26 cellular contexts compared by ENCODE assay signal in the genomic region with DNA sequence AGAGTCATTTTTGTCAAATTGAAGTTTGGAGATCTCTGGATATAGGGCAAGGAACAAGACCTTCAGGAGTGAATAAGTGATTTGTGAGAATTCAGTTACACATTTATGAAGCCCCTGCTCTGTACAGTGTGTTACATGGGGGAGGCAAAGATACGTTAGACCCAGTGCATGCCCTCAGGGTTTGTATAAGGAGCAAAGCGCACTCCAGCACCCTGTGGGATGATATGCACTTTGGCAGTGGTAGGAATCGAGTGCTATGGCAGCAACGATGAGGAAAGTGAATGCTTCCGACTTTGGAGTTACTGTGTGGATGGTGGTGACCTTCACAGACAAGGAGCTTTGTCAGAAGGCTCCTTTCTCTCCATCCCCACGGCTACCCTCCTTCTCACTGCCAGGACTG.
"Had no signal": no experiment of that assay in that cellular context is flagged by ENCODE, and none has a peak within 500 bp of the region (broad histone marks: within the 10 kb centered on the region; RNA-seq: fewer than 3 reads in every experiment).

No MANE protein-coding gene starts in this region.

- H3K4me3 ChIP-seq: neural progenitor cell, ovary, psoas muscle, skin epidermis, stomach, thoracic aorta, thyroid gland, tibial nerve, upper lobe of left lung, vagina had no signal

- H3K27me3 ChIP-seq: neural progenitor cell, ovary, stomach, thyroid gland, tibial nerve, upper lobe of left lung, vagina had no signal

- H3K36me3 ChIP-seq: neural progenitor cell, ovary, thoracic aorta, thyroid gland had no signal

- H3K27ac ChIP-seq: neural progenitor cell, ovary, parathyroid adenoma, psoas muscle, skin epidermis, stomach, thoracic aorta, thyroid gland, tibial nerve, upper lobe of left lung, vagina had no signal

- H3K9ac ChIP-seq: neural progenitor cell, parathyroid adenoma had no signal

- DNase-seq: naive thymus-derived CD4-positive, alpha-beta T cell; natural killer cell; occipital lobe; ovary; posterior cingulate gyrus; psoas muscle; right cardiac atrium; stimulated activated CD4-positive, alpha-beta T cell treated with anti-CD3 and anti-CD28 coated beads, Interleukin-15, amount 100 ng/mL, for 24 hours; stimulated activated CD4-positive, alpha-beta T cell treated with anti-CD3 and anti-CD28 coated beads, Interleukin-2, amount 100 ng/mL, for 24 hours; stimulated activated CD4-positive, alpha-beta T cell treated with anti-CD3 and anti-CD28 coated beads, Interleukin-2, amount 100 ng/mL, for 48 hours; stimulated activated CD4-positive, alpha-beta T cell treated with anti-CD3 and anti-CD28 coated beads, Interleukin-4, amount 100 ng/mL, for 24 hours; stimulated activated naive B cell treated with anti-CD40 and anti-IgM and Interleukin-4, amounts not matched to agents 10 μg/mL and 1 μg/mL and 100 μg/mL, for 72 hours; stimulated activated naive CD4-positive, alpha-beta T cell treated with Interleukin-2 at 50 U/mL for 16 hours; stomach; thyroid gland; trophoblast cell; upper lobe of left lung had no signal

- H3K4me2 ChIP-seq: neural progenitor cell had no signal

- H3K9me3 ChIP-seq: ovary, stomach, thoracic aorta, thyroid gland, upper lobe of left lung, vagina had no signal

- H3K79me2 ChIP-seq: parathyroid adenoma had no signal

- H2AFZ ChIP-seq: neural progenitor cell, parathyroid adenoma had no signal

- FAIRE-seq: urothelium cell line had no signal

- ATAC-seq: naive thymus-derived CD4-positive, alpha-beta T cell; natural killer cell; psoas muscle; right cardiac atrium; sciatic nerve; stimulated activated effector memory CD8-positive, alpha-beta T cell treated with anti-CD3 and anti-CD28 coated beads, Interleukin-12 subunit alpha, Interleukin-12 subunit beta, amount 100 ng/mL, for 72 hours; stimulated activated naive B cell treated with anti-CD40 and anti-IgM and Interleukin-4, amounts not matched to agents 10 μg/mL and 1 μg/mL and 100 μg/mL, for 72 hours had no signal

- H3K4me1 ChIP-seq: neural progenitor cell, psoas muscle, thyroid gland, tibial nerve, upper lobe of left lung had no signal
